ENCODE assay signal across 1 cellular context in genomic region chr7:90432752-90433151, GRCh38.
TF ChIP-seq lines count a peak whose summit lies in the region.

No MANE protein-coding gene starts in this region.

TF ChIP-seq in HepG2, 621 proteins besides CTCF, POLR2A, EP300 and RAD21 (continued from another document):
- TF ChIP-seq CEBPZ (IDR thresholded peaks at IDR 0.05; ENCODE audit: low read length) (no peak), SNRNP70 (IDR thresholded peaks at IDR 0.05; ENCODE audit: low read depth, low read length) (no peak), ZBTB10 (CRISPR knock-in tag; IDR thresholded peaks at IDR 0.05; ENCODE audit: borderline replicate concordance) (no peak), PAXIP1 (CRISPR knock-in tag; conservative IDR thresholded peaks at IDR 0.05) (no peak), POLR2G (IDR thresholded peaks at IDR 0.05; ENCODE audit: low read depth, low read length) (no peak), ELK4 (CRISPR knock-in tag; IDR thresholded peaks at IDR 0.05; ENCODE audit: borderline replicate concordance) (no peak), ATF4 (CRISPR knock-in tag; IDR thresholded peaks at IDR 0.05) (no peak), MEIS2 (CRISPR knock-in tag; IDR thresholded peaks at IDR 0.05) (no peak), ZNF839 (CRISPR knock-in tag; IDR thresholded peaks at IDR 0.05; ENCODE audit: borderline replicate concordance) (no peak), TRIM24 (CRISPR knock-in tag; IDR thresholded peaks at IDR 0.05) (no peak), MAFK (conservative IDR thresholded peaks at IDR 0.05 in 1 of 2, IDR thresholded peaks at IDR 0.05 in 1 of 2; ENCODE audit: low read length in 2 of 2) (no peak)
